Comparison of ENCODE assay signal across 8 cellular contexts in genomic region chr18:8615397-8616025, GRCh38. TPM values are rescaled to one million over a fixed set of nuclear protein-coding genes. Genes with fewer than 3 reads are reported as not detected.
DNase-seq lines count a peak whose midpoint lies in the region; ATAC-seq and TF ChIP-seq lines count a peak whose summit lies in the region.

No MANE protein-coding gene starts in this region.

- no peaks in the 10 kb centered on the region for H3K27me3 ChIP-seq in esophagus (ENCODE audit: control insufficient read depth in 1 of 2, insufficient read depth in 2 of 2, low read length in 2 of 2)

- H3K4me3 ChIP-seq in HFF-Myc (replicated peaks; ENCODE audit: low read depth, low read length), result peak overlapping the region; percentile 0; the same call in 1 of the 2 replicates
- no peak overlapping the region for H3K4me3 ChIP-seq in esophagus (ENCODE audit: low read depth in 1 of 2, low read length in 2 of 2)

- ATAC-seq in HG02884 (IDR thresholded peaks at IDR 0.05; ENCODE audit: unreplicated experiment), result no peak
- no peak for ATAC-seq in HG03460 (IDR thresholded peaks at IDR 0.05; ENCODE audit: unreplicated experiment)

- H3K27ac ChIP-seq in esophagus (ENCODE audit: low read depth in 2 of 2, low read length in 1 of 2), result peak overlapping the region; percentile 9 to 56

- TF ChIP-seq CTCF in HFF-Myc (IDR thresholded peaks at IDR 0.05; ENCODE audit: low read depth, low read length, missing control alignments), result no peak

- H3K36me3 ChIP-seq in esophagus (ENCODE audit: control insufficient read depth in 2 of 2, insufficient read depth in 2 of 2, low read length in 1 of 2), result peaks cover 0 to 3% of the 10 kb centered on the region in 2 donors

- H3K9me3 ChIP-seq in esophagus (ENCODE audit: control insufficient read depth in 2 of 2, insufficient read depth in 1 of 2, low read depth in 1 of 2, low read length in 1 of 2), result no peaks in the 10 kb centered on the region

- peak; percentile 81 for DNase-seq in A172 (ENCODE audit: low spot score)
- DNase-seq in HFF-Myc (ENCODE audit: extremely low read depth, low read depth), result peak; percentile 90
- DNase-seq in RPMI7951 (ENCODE audit: low read depth), result peak; percentile 92
- DNase-seq in occipital lobe (lab: John Stamatoyannopoulos, UW), result peak; percentile 44
- no peak for DNase-seq in iPS-NIHi11 (ENCODE audit: low spot score)

- 20 to 31% methylated on average over 4 of the region's 4 CpGs for WGBS in esophagus, 2 donors

- peaks cover 15% of the 10 kb centered on the region in 2 donors for H3K4me1 ChIP-seq in esophagus (ENCODE audit: control insufficient read depth in 2 of 2, insufficient read depth in 2 of 2, low read length in 1 of 2)

RNA-seq across cellular contexts. Expression of gene RAB12, which starts 6.3 kb away (rescaled TPM):
- 95.0 and 101 TPM in 2 replicates for total RNA-seq in A172 (2014; rRNA removed; shearing (Covaris generic))
- 50.6 and 61.8 TPM in 2 replicates for total RNA-seq in RPMI7951 (2014; rRNA removed; shearing (Covaris generic))
- polyA plus RNA-seq in esophagus, result 10 to 100 TPM; 18.9 to 20.8 TPM
- 113 TPM for total RNA-seq in occipital lobe
